31 cellular contexts compared by ENCODE assay signal in the genomic region with DNA sequence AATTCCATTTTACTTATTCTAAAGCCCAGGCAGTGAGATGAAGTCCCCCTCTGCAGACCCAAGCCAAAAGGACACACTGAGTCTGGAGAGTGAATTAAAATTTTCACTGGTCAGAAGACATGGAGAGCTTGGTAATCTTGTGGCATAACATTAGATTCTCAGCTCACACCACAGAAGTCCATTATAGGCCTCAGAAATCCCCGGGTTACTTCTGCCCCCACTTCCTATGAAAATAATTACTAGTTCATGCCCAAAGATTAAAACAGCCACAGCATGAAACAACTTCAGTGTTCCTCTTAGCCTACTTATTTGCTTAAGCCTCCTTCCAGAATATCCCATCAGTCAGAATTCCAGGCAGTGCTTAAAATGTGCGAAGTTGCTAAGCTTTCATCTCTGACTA.
"Had no signal": no experiment of that assay in that cellular context is flagged by ENCODE, and none has a peak within 500 bp of the region (broad histone marks: within the 10 kb centered on the region; RNA-seq: fewer than 3 reads in every experiment).

No MANE protein-coding gene starts in this region.

- FAIRE-seq: kidney, urothelium cell line had no signal

- H3K4me3 ChIP-seq: ascending aorta, heart left ventricle, right lobe of liver, thoracic aorta had no signal

- H3K4me1 Mint-ChIP-seq: activated CD4-positive, alpha-beta T cell treated with anti-CD3 and anti-CD28 coated beads for 36 hours; activated CD8-positive, alpha-beta memory T cell treated with anti-CD3 and anti-CD28 coated beads, Interleukin-2, amount 10 ng/mL, durations not matched to agents 7 days and 5 days; immature natural killer cell; naive B cell; stimulated activated effector memory CD8-positive, alpha-beta T cell treated with anti-CD3 and anti-CD28 coated beads, Interleukin-12 subunit alpha, Interleukin-12 subunit beta, amount 100 ng/mL, for 72 hours had no signal

- H3K4me1 ChIP-seq: ascending aorta, heart left ventricle, right lobe of liver had no signal

- H3K27me3 Mint-ChIP-seq: activated CD4-positive, alpha-beta T cell treated with anti-CD3 and anti-CD28 coated beads for 36 hours; activated CD8-positive, alpha-beta memory T cell treated with anti-CD3 and anti-CD28 coated beads, Interleukin-2, amount 10 ng/mL, durations not matched to agents 7 days and 5 days; activated naive CD8-positive, alpha-beta T cell; naive B cell had no signal

- H3K9me3 ChIP-seq: ascending aorta, heart left ventricle, right lobe of liver, thoracic aorta had no signal

- H3K36me3 Mint-ChIP-seq: activated CD8-positive, alpha-beta memory T cell treated with anti-CD3 and anti-CD28 coated beads, Interleukin-2, amount 10 ng/mL, durations not matched to agents 7 days and 5 days; activated naive CD8-positive, alpha-beta T cell; immature natural killer cell; naive B cell; stimulated activated effector memory CD8-positive, alpha-beta T cell treated with anti-CD3 and anti-CD28 coated beads, Interleukin-12 subunit alpha, Interleukin-12 subunit beta, amount 100 ng/mL, for 72 hours had no signal

- H3K36me3 ChIP-seq: ascending aorta, heart left ventricle, right lobe of liver, thoracic aorta had no signal

- DNase-seq: activated CD4-positive, alpha-beta T cell treated with anti-CD3 and anti-CD28 coated beads for 36 hours; activated CD4-positive, CD25-positive, alpha-beta regulatory T cell; activated CD8-positive, alpha-beta memory T cell treated with anti-CD3 and anti-CD28 coated beads, Interleukin-2, amount 10 ng/mL, durations not matched to agents 7 days and 5 days; activated CD8-positive, alpha-beta T cell treated with anti-CD3 and anti-CD28 coated beads, Interleukin-2, amount 10 ng/mL, durations not matched to agents 7 days and 5 days; activated T-cell treated with anti-CD3 and anti-CD28 coated beads, Interleukin-2, amount 50 U/mL, for 48 hours; caudate nucleus; endodermal cell; foreskin fibroblast; heart left ventricle; hypothalamus; immature natural killer cell; kidney; left colon; mammary epithelial cell; naive B cell; occipital lobe; posterior cingulate gyrus; right lobe of liver; stimulated activated CD4-positive, alpha-beta T cell treated with anti-CD3 and anti-CD28 coated beads, Interleukin-12 subunit alpha, Interleukin-12 subunit beta, amount 100 ng/mL, for 4 hours; stimulated activated CD4-positive, alpha-beta T cell treated with anti-CD3 and anti-CD28 coated beads, Interleukin-4, amount 100 ng/mL, for 1 hour; T-helper 1 cell; trophoblast cell had no signal

- H3K9me3 Mint-ChIP-seq: activated T-helper 2 cell treated with anti-CD3 and anti-CD28 coated beads, Interferon-gamma antibody, Interleukin-2, Interleukin-4, amounts not matched to agents 10 μg/mL and 5 μg/mL and 100 μg/mL, durations not matched to agents 14 hours and 24 hours and 36 hours; endodermal cell; stimulated activated effector memory CD8-positive, alpha-beta T cell treated with anti-CD3 and anti-CD28 coated beads, Interleukin-12 subunit alpha, Interleukin-12 subunit beta, amount 100 ng/mL, for 72 hours; stimulated activated naive CD8-positive, alpha-beta T cell treated with anti-CD3 and anti-CD28 coated beads, Interleukin-15, Interleukin-2, amounts not matched to agents 100 ng/mL and 50 ng/mL, for 24 hours; T-helper 2 cell treated with Interferon-gamma antibody and Interleukin-4, amounts not matched to agents 5 μg/mL and 100 μg/mL, for 36 hours had no signal

- H3K27ac Mint-ChIP-seq: activated CD4-positive, alpha-beta T cell treated with anti-CD3 and anti-CD28 coated beads for 36 hours; activated CD8-positive, alpha-beta memory T cell treated with anti-CD3 and anti-CD28 coated beads, Interleukin-2, amount 10 ng/mL, durations not matched to agents 7 days and 5 days; activated CD8-positive, alpha-beta T cell treated with anti-CD3 and anti-CD28 coated beads, Interleukin-2, amount 10 ng/mL, durations not matched to agents 7 days and 5 days; activated naive CD8-positive, alpha-beta T cell; activated T-helper 2 cell treated with anti-CD3 and anti-CD28 coated beads, Interferon-gamma antibody, Interleukin-2, Interleukin-4, amounts not matched to agents 10 μg/mL and 5 μg/mL and 100 μg/mL, durations not matched to agents 14 hours and 24 hours and 36 hours; endodermal cell; immature natural killer cell; naive B cell; stimulated activated effector memory CD8-positive, alpha-beta T cell treated with anti-CD3 and anti-CD28 coated beads, Interleukin-12 subunit alpha, Interleukin-12 subunit beta, amount 100 ng/mL, for 72 hours; stimulated activated naive CD8-positive, alpha-beta T cell treated with anti-CD3 and anti-CD28 coated beads, Interleukin-15, Interleukin-2, amounts not matched to agents 100 ng/mL and 50 ng/mL, for 24 hours; T-helper 2 cell treated with Interferon-gamma antibody and Interleukin-4, amounts not matched to agents 5 μg/mL and 100 μg/mL, for 36 hours had no signal

- H3K27ac ChIP-seq: ascending aorta, right lobe of liver, thoracic aorta had no signal

- ATAC-seq: activated CD4-positive, alpha-beta T cell treated with anti-CD3 and anti-CD28 coated beads for 36 hours; activated CD8-positive, alpha-beta memory T cell treated with anti-CD3 and anti-CD28 coated beads, Interleukin-2, amount 10 ng/mL, durations not matched to agents 7 days and 5 days; activated CD8-positive, alpha-beta T cell treated with anti-CD3 and anti-CD28 coated beads, Interleukin-2, amount 10 ng/mL, durations not matched to agents 7 days and 5 days; esophagus mucosa; heart left ventricle; left colon; right lobe of liver; stimulated activated effector memory CD8-positive, alpha-beta T cell treated with anti-CD3 and anti-CD28 coated beads, Interleukin-12 subunit alpha, Interleukin-12 subunit beta, amount 100 ng/mL, for 72 hours had no signal

- H3K4me3 Mint-ChIP-seq: activated CD4-positive, alpha-beta T cell treated with anti-CD3 and anti-CD28 coated beads for 36 hours; activated CD8-positive, alpha-beta memory T cell treated with anti-CD3 and anti-CD28 coated beads, Interleukin-2, amount 10 ng/mL, durations not matched to agents 7 days and 5 days; activated CD8-positive, alpha-beta T cell treated with anti-CD3 and anti-CD28 coated beads, Interleukin-2, amount 10 ng/mL, durations not matched to agents 7 days and 5 days; activated naive CD8-positive, alpha-beta T cell; endodermal cell; immature natural killer cell; naive B cell; stimulated activated effector memory CD8-positive, alpha-beta T cell treated with anti-CD3 and anti-CD28 coated beads, Interleukin-12 subunit alpha, Interleukin-12 subunit beta, amount 100 ng/mL, for 72 hours; stimulated activated naive CD8-positive, alpha-beta T cell treated with anti-CD3 and anti-CD28 coated beads, Interleukin-15, Interleukin-2, amounts not matched to agents 100 ng/mL and 50 ng/mL, for 24 hours; T-helper 2 cell treated with Interferon-gamma antibody and Interleukin-4, amounts not matched to agents 5 μg/mL and 100 μg/mL, for 36 hours had no signal

- H3K27me3 ChIP-seq: ascending aorta, heart left ventricle, right lobe of liver had no signal
